ENCODE assay signal across 8 cellular contexts in genomic region chr10:80132299-80133139, GRCh38. TPM values are rescaled to one million over a fixed set of nuclear protein-coding genes. Genes with fewer than 3 reads are reported as not detected.
A peak's percentile ranks its signal among the peaks of the same experiment; 100 is the strongest.
DNase-seq lines count a peak whose midpoint lies in the region; ATAC-seq and TF ChIP-seq lines count a peak whose summit lies in the region.

A gene with protein sequence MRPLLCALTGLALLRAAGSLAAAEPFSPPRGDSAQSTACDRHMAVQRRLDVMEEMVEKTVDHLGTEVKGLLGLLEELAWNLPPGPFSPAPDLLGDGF (plus strand): TSS chr10:80132730. CDS start chr10:80132763, 33 bp downstream.

- DNase-seq in AG10803 (ENCODE audit: low read depth), result peak; percentile 53
- DNase-seq in cardiac muscle cell (ENCODE audit: low read depth in 1 of 2, low spot score in 1 of 2), result peak; percentile 53 to 61
- DNase-seq in omental fat pad (ENCODE audit: low spot score), result no peak
- no peak for DNase-seq in stimulated activated CD4-positive, alpha-beta T cell treated with anti-CD3 and anti-CD28 coated beads, Interleukin-2, amount 100 ng/mL, for 48 hours
- DNase-seq in GM20000 (ENCODE audit: low spot score), result no peak
- no peak for DNase-seq in kidney tubule cell (ENCODE audit: low spot score)

- ATAC-seq in omental fat pad (ENCODE audit: low FRiP score) (peak; percentile 91), HG02623 (IDR thresholded peaks at IDR 0.05; ENCODE audit: unreplicated experiment) (no peak)

- no peaks in the 10 kb centered on the region for H3K4me1 ChIP-seq in cardiac muscle cell (ENCODE audit: low read depth)

- H3K27me3 ChIP-seq in cardiac muscle cell, result peaks cover 29% of the 10 kb centered on the region

- H3K27ac ChIP-seq in cardiac muscle cell, result no peak within 1 kb of the TSS

- H3K4me3 ChIP-seq in AG10803 (ENCODE audit: low read length) (peak within 1 kb of the TSS; percentile 70), WI38 (ENCODE audit: low read depth, low read length) (peak within 1 kb of the TSS; percentile 60), cardiac muscle cell (peak within 1 kb of the TSS; percentile 19)

- no peaks in the 10 kb centered on the region for H3K9me3 ChIP-seq in cardiac muscle cell (ENCODE audit: low read depth)

- no peaks in the 10 kb centered on the region for H3K36me3 ChIP-seq in cardiac muscle cell

- TF ChIP-seq CTCF in AG10803 (conservative IDR thresholded peaks at IDR 0.05; ENCODE audit: low read length) (no peak), WI38 (IDR thresholded peaks at IDR 0.05; ENCODE audit: low read depth, low read length) (no peak), cardiac muscle cell (IDR thresholded peaks at IDR 0.05; ENCODE audit: low read depth, low read length) (no peak), omental fat pad (IDR thresholded peaks at IDR 0.05) (no peak), GM20000 (IDR thresholded peaks at IDR 0.05; ENCODE audit: extremely low read depth, missing control alignments) (no peak)

RNA-seq across cellular contexts. Expression of the gene that starts here (rescaled TPM):
- not detected in 2 replicates for total RNA-seq in cardiac muscle cell
- 1.4 and 1.9 TPM in 2 replicates for polyA plus RNA-seq in cardiac muscle cell
- total RNA-seq in omental fat pad, result 100 to 1,000 TPM in 1 of 4 donors, 10 to 100 TPM in 3; 18.0 to 116 (median 20.8) TPM

Comparison
In these comparisons a context has a peak if more than half of its experiments do, and no peak if none do; other contexts are left out.
1. RNA of the gene that starts here (total RNA-seq): 18.0 to 116 TPM in omental fat pad; not detected in cardiac muscle cell; every median in the first group is over 10 times any median in the second.
2. DNase-seq: peak in AG10803 (single experiment) and cardiac muscle cell (2 of 2); none in omental fat pad (single experiment), stimulated activated CD4-positive, alpha-beta T cell treated with anti-CD3 and anti-CD28 coated beads, Interleukin-2, amount 100 ng/mL, for 48 hours (0 of 2), GM20000 (single experiment) and kidney tubule cell (single experiment).
3. H3K4me3 ChIP-seq: peak in every context shown above with its lines; median percentile 70 in AG10803; 60 in WI38; 19 in cardiac muscle cell.